ENCODE assay signal across 8 cellular contexts in the genomic region with DNA sequence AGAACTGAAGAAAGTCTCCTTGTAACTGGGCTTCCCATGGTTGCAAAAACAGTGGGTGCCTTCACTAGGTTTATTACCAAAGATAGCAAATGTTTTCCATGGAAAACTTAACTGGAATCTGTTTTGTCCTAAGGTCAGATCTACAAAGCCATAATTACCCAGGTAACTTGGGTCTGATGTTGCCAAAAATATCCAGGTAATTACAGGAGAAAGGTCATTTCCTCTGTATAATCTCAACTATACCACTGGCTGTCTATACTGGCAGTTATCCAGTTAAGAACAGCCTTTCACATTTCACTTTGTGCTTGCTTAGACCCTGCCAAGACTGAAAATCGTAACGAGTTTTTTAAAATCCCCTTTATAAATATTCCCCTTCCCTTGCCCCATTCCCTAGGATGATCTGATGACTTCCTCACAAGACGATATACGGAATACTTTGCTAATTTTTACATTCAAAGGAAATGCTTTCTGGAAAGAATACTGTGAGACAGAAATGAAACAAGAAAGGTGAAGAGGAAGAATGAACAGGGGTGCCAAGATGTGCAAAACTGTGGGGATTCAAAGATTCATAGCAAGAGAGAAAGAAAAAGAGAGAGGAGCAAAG.
DNase-seq lines count a peak whose midpoint lies in the region; ATAC-seq, FAIRE-seq and TF ChIP-seq lines count a peak whose summit lies in the region.

No MANE protein-coding gene starts in this region.

- H3K4me3 ChIP-seq in Caco-2 (ENCODE audit: low read depth, low read length) (peak overlapping the region; percentile 21), epithelial cell of esophagus (ENCODE audit: low read length) (peak overlapping the region; percentile 26)

- no peaks in the 10 kb centered on the region for H3K36me3 ChIP-seq in Caco-2 (ENCODE audit: control insufficient read depth, insufficient read depth, low read length)

- H3K9me3 Mint-ChIP-seq in Caco-2 (ENCODE audit: unreplicated experiment), result no peaks in the 10 kb centered on the region
- no peaks in the 10 kb centered on the region for H3K9me3 Mint-ChIP-seq in osteocyte (ENCODE audit: unreplicated experiment)

- H3K27me3 Mint-ChIP-seq in Caco-2 (ENCODE audit: insufficient read depth, unreplicated experiment) (no peaks in the 10 kb centered on the region), osteocyte (ENCODE audit: unreplicated experiment) (no peaks in the 10 kb centered on the region)

- H3K36me3 Mint-ChIP-seq in Caco-2 (ENCODE audit: insufficient read depth, unreplicated experiment) (peaks cover 6% of the 10 kb centered on the region), osteocyte (ENCODE audit: unreplicated experiment) (peaks cover 2% of the 10 kb centered on the region)

- H3K27ac Mint-ChIP-seq in Caco-2 (ENCODE audit: unreplicated experiment) (peak overlapping the region; percentile 96), osteocyte (ENCODE audit: unreplicated experiment) (peak overlapping the region; percentile 61)

- DNase-seq in Caco-2 (no peak), NCI-H2227 (lab: John Stamatoyannopoulos, UW; ENCODE audit: unreplicated experiment) (peak; percentile 24), epithelial cell of esophagus (ENCODE audit: low read depth) (no peak), osteocyte (ENCODE audit: extremely low spot score, unreplicated experiment) (no peak), occipital lobe (lab: John Stamatoyannopoulos, UW) (no peak), NCI-H2107 (lab: John Stamatoyannopoulos, UW) (no peak), GM19239 (ENCODE audit: insufficient read length, low spot score) (no peak)

- no peak for TF ChIP-seq CTCF in Caco-2 (IDR thresholded peaks at IDR 0.05; ENCODE audit: insufficient read depth in 1 of 2, low read depth in 1 of 2, low read length in 1 of 2, severe bottlenecking in 1 of 2, unreplicated experiment in 1 of 2)
- TF ChIP-seq CTCF in epithelial cell of esophagus (IDR thresholded peaks at IDR 0.05; ENCODE audit: insufficient read depth, low read depth, low read length, missing control alignments), result no peak
- TF ChIP-seq CTCF in osteocyte (IDR thresholded peaks at IDR 0.05), result no peak

- CTCF ChIA-PET in Caco-2 (lab: Charles Lee), result interaction anchor here (0.7 to 1.9 kb wide), 13 partner anchors 11 to 445 kb away, joined by 3 to 11 read pairs (median 4); no protein-coding TSS in a partner anchor

- no peaks in the 10 kb centered on the region for H3K27me3 ChIP-seq in Caco-2 (replicated peaks; ENCODE audit: control insufficient read depth, insufficient read depth, low read length)

- H3K4me3 Mint-ChIP-seq in Caco-2 (ENCODE audit: unreplicated experiment), result peak overlapping the region; percentile 79
- H3K4me3 Mint-ChIP-seq in osteocyte (ENCODE audit: unreplicated experiment), result peak overlapping the region; percentile 71

- no peak for FAIRE-seq in GM19239 (lab: Jason Lieb, UNC)

- H3K4me1 Mint-ChIP-seq in Caco-2 (ENCODE audit: low read depth, unreplicated experiment) (peaks cover 54% of the 10 kb centered on the region), osteocyte (ENCODE audit: unreplicated experiment) (peaks cover 37% of the 10 kb centered on the region)

- H3K4me1 ChIP-seq in Caco-2, result peaks cover 65% of the 10 kb centered on the region

- BruUV-seq in Caco-2 (replicated peaks; lab: Mats Ljungman, UMichigan), result no TSS peak

- intact Hi-C loops in Caco-2 (cut with micrococcal nuclease; ENCODE audit: unreplicated experiment), result loop anchor here (1.0 to 5.0 kb wide), 6 partner anchors 11 to 391 kb away; no protein-coding TSS in a partner anchor

- POLR2A ChIA-PET in Caco-2 (lab: Charles Lee), result interaction anchor here (0.8 to 1.9 kb wide), 6 partner anchors 12 to 204 kb away, joined by 4 to 9 read pairs (median 7); no protein-coding TSS in a partner anchor

- ATAC-seq in HG03175 (IDR thresholded peaks at IDR 0.05; ENCODE audit: unreplicated experiment), result no peak

- no peaks in the 10 kb centered on the region for H3K9me3 ChIP-seq in Caco-2
